Comparison of ENCODE assay signal across 8 cellular contexts in genomic region chr15:78149805-78150751, GRCh38.
DNase-seq lines count a peak whose midpoint lies in the region; ATAC-seq and TF ChIP-seq lines count a peak whose summit lies in the region.

No MANE protein-coding gene starts in this region.

- no peaks in the 10 kb centered on the region for H3K36me3 Mint-ChIP-seq in nephron (ENCODE audit: low read depth)

- H3K4me1 Mint-ChIP-seq in nephron = peaks cover 13% of the 10 kb centered on the region

- H3K4me3 Mint-ChIP-seq in nephron = peak overlapping the region; percentile 86 to 96 (median 92)

- DNase-seq in ELF-1 (ENCODE audit: low read depth, low spot score) (peak; percentile 31), RPMI8226 (peak; percentile 32), epithelial cell of prostate (ENCODE audit: low read depth, low spot score) (no peak), NCI-H1694 treated with DMSO at 0.1 percent for 48 hours (lab: John Stamatoyannopoulos, UW) (no peak), NCI-H446 (lab: John Stamatoyannopoulos, UW) (no peak)

- ATAC-seq in HG02870 (IDR thresholded peaks at IDR 0.05; ENCODE audit: unreplicated experiment) (peak; percentile 25), HG02938 (IDR thresholded peaks at IDR 0.05; ENCODE audit: unreplicated experiment) (no peak)

- no peaks in the 10 kb centered on the region for H3K9me3 Mint-ChIP-seq in nephron

- no peaks in the 10 kb centered on the region for H3K27me3 Mint-ChIP-seq in nephron (ENCODE audit: low read depth)

- peak overlapping the region in 2 of 3 experiments; percentile 62 to 75 for H3K27ac Mint-ChIP-seq in nephron

- TF ChIP-seq CTCF in nephron (IDR thresholded peaks at IDR 0.05; ENCODE audit: unreplicated experiment in 3 of 3) = no peak

- peak overlapping the region; percentile 64 for H3K27ac ChIP-seq in epithelial cell of prostate

Comparison
In these comparisons a context has a peak if more than half of its experiments do, and no peak if none do; other contexts are left out.
1. DNase-seq: peak in ELF-1 (single experiment) and RPMI8226 (single experiment); none in epithelial cell of prostate (single experiment), NCI-H1694 treated with DMSO at 0.1 percent for 48 hours (single experiment) and NCI-H446 (0 of 2).